In the genomic region with DNA sequence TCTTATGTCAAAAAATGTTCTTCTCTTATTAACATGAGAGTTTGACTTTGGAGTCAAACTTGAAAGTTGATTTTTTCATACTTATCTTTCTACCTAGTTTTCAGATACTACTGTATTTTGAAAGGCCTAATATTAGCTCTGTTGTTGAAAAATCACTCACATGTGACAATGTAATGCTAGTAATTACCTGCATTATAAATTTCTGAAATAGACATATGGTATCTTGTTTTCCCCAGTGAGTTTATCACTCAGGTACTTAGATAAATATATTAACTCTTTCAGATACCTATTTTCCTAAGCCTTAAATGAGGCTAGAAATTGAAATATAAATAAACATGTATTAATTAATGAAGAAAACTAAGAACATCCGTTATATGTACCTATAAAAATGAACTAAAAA, we compare ENCODE assay signal across 31 cellular contexts.
A peak's percentile ranks its signal among the peaks of the same experiment; 100 is the strongest.
DNase-seq lines count a peak whose midpoint lies in the region; FAIRE-seq and TF ChIP-seq lines count a peak whose summit lies in the region.
"Had no signal": no experiment of that assay in that cellular context is flagged by ENCODE, and none has a peak within 500 bp of the region (broad histone marks: within the 10 kb centered on the region; RNA-seq: fewer than 3 reads in every experiment).

No MANE protein-coding gene starts in this region.

- H3F3A ChIP-seq in neural cell (ENCODE audit: insufficient read depth, low read length, poor library complexity, severe bottlenecking): no peaks in the 10 kb centered on the region

- H3K27me3 ChIP-seq in neural cell (ENCODE audit: insufficient read depth, low read depth, low read length) (no peaks in the 10 kb centered on the region), tibial artery (no peaks in the 10 kb centered on the region)
- H3K27me3 ChIP-seq: BE2C; BLaER1; BLaER1 treated with 17β-estradiol and CSF1 and Interleukin-3, amounts not matched to agents 10 nM and 100 nM had no signal

- H3K79me2 ChIP-seq in neural cell (replicated peaks; ENCODE audit: insufficient read depth, low read length): no peaks in the 10 kb centered on the region

- DNase-seq in NCI-H524 treated with DMSO at 0.1 percent for 48 hours (lab: John Stamatoyannopoulos, UW) (peak; percentile 6), HTR-8/SVneo (ENCODE audit: insufficient read length, low spot score) (no peak), tibial artery (no peak)
- DNase-seq: 8988T; ACHN; AML-193; BE2C; C1 segment of cervical spinal cord; Caco-2; Calu3; CD4-positive, alpha-beta memory T cell; CD4-positive, alpha-beta T cell; CD4-positive, CD25-positive, alpha-beta regulatory T cell; CD8-positive, alpha-beta memory T cell; CD8-positive, alpha-beta T cell; COR-L47; DMS 273 treated with DMSO at 0.1 percent for 48 hours; DMS153; DMS53; DMS79; DMS79 treated with DMSO at 0.1 percent for 48 hours; DND-41; EL had no signal

- no peak overlapping the region for H3K9ac ChIP-seq in neural cell (ENCODE audit: low read length)
- H3K9ac ChIP-seq: BLaER1; BLaER1 treated with 17β-estradiol and CSF1 and Interleukin-3, amounts not matched to agents 10 nM and 100 nM had no signal

- no peaks in the 10 kb centered on the region for H3K9me2 ChIP-seq in neural cell (ENCODE audit: insufficient read depth, low read length)

- H2AFZ ChIP-seq in neural cell (ENCODE audit: low read depth, low read length): no peak overlapping the region

- TF ChIP-seq CTCF in neural cell (IDR thresholded peaks at IDR 0.05; ENCODE audit: poor library complexity, severe bottlenecking) (no peak), tibial artery (IDR thresholded peaks at IDR 0.05) (no peak)

- H4K20me1 ChIP-seq in neural cell (ENCODE audit: insufficient read depth): no peaks in the 10 kb centered on the region
- H4K20me1 ChIP-seq: BLaER1; BLaER1 treated with 17β-estradiol and CSF1 and Interleukin-3, amounts not matched to agents 10 nM and 100 nM had no signal

- H3K4me3 ChIP-seq in neural cell (ENCODE audit: low read length) (no peak overlapping the region), tibial artery (no peak overlapping the region)
- H3K4me3 ChIP-seq: A549; BLaER1; BLaER1 treated with 17β-estradiol and CSF1 and Interleukin-3, amounts not matched to agents 10 nM and 100 nM had no signal

- no peak for TF ChIP-seq RAD21 in neural cell (conservative IDR thresholded peaks at IDR 0.05)

- no peaks in the 10 kb centered on the region for H3K4me1 ChIP-seq in tibial artery
- H3K4me1 ChIP-seq: A549, BE2C, BLaER1, Caco-2 had no signal

- TF ChIP-seq EP300 in neural cell (conservative IDR thresholded peaks at IDR 0.05; ENCODE audit: poor library complexity, severe bottlenecking): peak; percentile 71

- FAIRE-seq in HTR-8/SVneo (lab: Jason Lieb, UNC): no peak
- FAIRE-seq: A204.1, A549, D721Med had no signal

- no peak overlapping the region for H3K4me2 ChIP-seq in neural cell (ENCODE audit: low read length)
- H3K4me2 ChIP-seq: A549; BLaER1; BLaER1 treated with 17β-estradiol and CSF1 and Interleukin-3, amounts not matched to agents 10 nM and 100 nM had no signal

- H3K36me3 ChIP-seq in neural cell (ENCODE audit: insufficient read depth, low read length) (no peaks in the 10 kb centered on the region), tibial artery (no peaks in the 10 kb centered on the region)
- H3K36me3 ChIP-seq: BE2C; BLaER1; BLaER1 treated with 17β-estradiol and CSF1 and Interleukin-3, amounts not matched to agents 10 nM and 100 nM had no signal

- H3K9me3 ChIP-seq in neural cell (ENCODE audit: low read length) (no peaks in the 10 kb centered on the region), tibial artery (no peaks in the 10 kb centered on the region)
- H3K9me3 ChIP-seq: A549; BE2C; BLaER1; BLaER1 treated with 17β-estradiol and CSF1 and Interleukin-3, amounts not matched to agents 10 nM and 100 nM; Caco-2 had no signal

- intact Hi-C loops in tibial artery (cut with DNase I; ENCODE audit: low total_unique reads): no loop called here

- no peak overlapping the region for H3K27ac ChIP-seq in neural cell (ENCODE audit: low read length)
- no peak overlapping the region for H3K27ac ChIP-seq in tibial artery
- H3K27ac ChIP-seq: 22Rv1; A549; BLaER1; BLaER1 treated with 17β-estradiol and CSF1 and Interleukin-3, amounts not matched to agents 10 nM and 100 nM; C4-2B had no signal

TF ChIP-seq in neural cell, 6 proteins besides CTCF, POLR2A, EP300 and RAD21:
- TF ChIP-seq MXI1 (conservative IDR thresholded peaks at IDR 0.05; ENCODE audit: poor library complexity, severe bottlenecking) (no peak), EZH2 (IDR thresholded peaks at IDR 0.05; ENCODE audit: borderline replicate concordance, insufficient read depth, low read length, poor library complexity, severe bottlenecking) (no peak), POLR2AphosphoS5 (IDR thresholded peaks at IDR 0.05) (peak; percentile 76)
TF ChIP-seq in neural cell: peak in this region for 1.
